In the genomic region with DNA sequence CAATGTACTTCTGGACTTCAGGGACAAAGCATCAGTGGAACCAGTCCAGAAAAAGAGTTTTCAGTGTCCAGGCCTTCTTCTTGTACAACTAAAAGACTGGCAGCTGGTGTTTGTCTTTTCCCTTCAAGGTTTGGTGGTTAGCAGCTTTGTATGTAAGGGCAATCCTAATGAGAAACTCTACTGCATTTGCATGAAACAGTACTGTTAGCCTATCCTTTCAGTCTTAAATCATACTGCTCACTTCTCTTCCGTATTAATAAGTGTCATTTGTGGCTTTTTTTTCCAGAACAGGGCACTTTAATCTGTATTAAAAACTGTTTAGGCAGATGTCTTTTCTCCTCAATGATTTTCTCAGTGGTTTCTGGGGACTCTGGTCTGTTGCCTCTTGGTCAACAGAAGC, we compare ENCODE assay signal across 1 cellular context.
TF ChIP-seq lines count a peak whose summit lies in the region.

No MANE protein-coding gene starts in this region.

TF ChIP-seq in GM12878, 131 proteins besides CTCF, POLR2A, EP300 and RAD21 (continued from another document):
- TF ChIP-seq, protein P1, sequence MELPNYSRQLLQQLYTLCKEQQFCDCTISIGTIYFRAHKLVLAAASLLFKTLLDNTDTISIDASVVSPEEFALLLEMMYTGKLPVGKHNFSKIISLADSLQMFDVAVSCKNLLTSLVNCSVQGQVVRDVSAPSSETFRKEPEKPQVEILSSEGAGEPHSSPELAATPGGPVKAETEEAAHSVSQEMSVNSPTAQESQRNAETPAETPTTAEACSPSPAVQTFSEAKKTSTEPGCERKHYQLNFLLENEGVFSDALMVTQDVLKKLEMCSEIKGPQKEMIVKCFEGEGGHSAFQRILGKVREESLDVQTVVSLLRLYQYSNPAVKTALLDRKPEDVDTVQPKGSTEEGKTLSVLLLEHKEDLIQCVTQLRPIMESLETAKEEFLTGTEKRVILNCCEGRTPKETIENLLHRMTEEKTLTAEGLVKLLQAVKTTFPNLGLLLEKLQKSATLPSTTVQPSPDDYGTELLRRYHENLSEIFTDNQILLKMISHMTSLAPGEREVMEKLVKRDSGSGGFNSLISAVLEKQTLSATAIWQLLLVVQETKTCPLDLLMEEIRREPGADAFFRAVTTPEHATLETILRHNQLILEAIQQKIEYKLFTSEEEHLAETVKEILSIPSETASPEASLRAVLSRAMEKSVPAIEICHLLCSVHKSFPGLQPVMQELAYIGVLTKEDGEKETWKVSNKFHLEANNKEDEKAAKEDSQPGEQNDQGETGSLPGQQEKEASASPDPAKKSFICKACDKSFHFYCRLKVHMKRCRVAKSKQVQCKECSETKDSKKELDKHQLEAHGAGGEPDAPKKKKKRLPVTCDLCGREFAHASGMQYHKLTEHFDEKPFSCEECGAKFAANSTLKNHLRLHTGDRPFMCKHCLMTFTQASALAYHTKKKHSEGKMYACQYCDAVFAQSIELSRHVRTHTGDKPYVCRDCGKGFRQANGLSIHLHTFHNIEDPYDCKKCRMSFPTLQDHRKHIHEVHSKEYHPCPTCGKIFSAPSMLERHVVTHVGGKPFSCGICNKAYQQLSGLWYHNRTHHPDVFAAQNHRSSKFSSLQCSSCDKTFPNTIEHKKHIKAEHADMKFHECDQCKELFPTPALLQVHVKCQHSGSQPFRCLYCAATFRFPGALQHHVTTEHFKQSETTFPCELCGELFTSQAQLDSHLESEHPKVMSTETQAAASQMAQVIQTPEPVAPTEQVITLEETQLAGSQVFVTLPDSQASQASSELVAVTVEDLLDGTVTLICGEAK (IDR thresholded peaks at IDR 0.05; ENCODE audit: borderline replicate concordance), result no peak
- TF ChIP-seq MYB (IDR thresholded peaks at IDR 0.05; ENCODE audit: borderline replicate concordance, low read depth, low read length) (no peak), SPI1 (IDR thresholded peaks at IDR 0.05; ENCODE audit: borderline replicate concordance, insufficient read depth, low read depth, low read length) (peak; percentile 70; the same call in 1 of the 2 replicates), CBX3 (IDR thresholded peaks at IDR 0.05; ENCODE audit: borderline replicate concordance, low read depth) (no peak), LARP7 (IDR thresholded peaks at IDR 0.05) (no peak), NFIC (IDR thresholded peaks at IDR 0.05; ENCODE audit: low read depth, low read length) (0 out of 2 replicates have a peak, but pooled peaks have one; percentile 47), SREBF1 (IDR thresholded peaks at IDR 0.05; ENCODE audit: low read length) (no peak), RUNX3 (IDR thresholded peaks at IDR 0.05; ENCODE audit: low read length) (peak; percentile 76), MTA2 (IDR thresholded peaks at IDR 0.05; ENCODE audit: low read depth) (peak; percentile 96), IKZF2 (IDR thresholded peaks at IDR 0.05) (peak; percentile 61 to 65; a peak in 2 of 4 replicates), IRF4 (IDR thresholded peaks at IDR 0.05; ENCODE audit: low read depth, low read length) (no peak), NR2F1 (conservative IDR thresholded peaks at IDR 0.05) (0 out of 2 replicates have a peak, but pooled peaks have one; percentile 21), DPF2 (IDR thresholded peaks at IDR 0.05) (0 out of 2 replicates have a peak, but pooled peaks have one; percentile 41), NRF1 (conservative IDR thresholded peaks at IDR 0.05; ENCODE audit: low read depth, low read length) (no peak), RELA (IDR thresholded peaks at IDR 0.05; ENCODE audit: borderline replicate concordance, partially characterized antibody) (no peak), PAX5 (IDR thresholded peaks at IDR 0.05; ENCODE audit: borderline replicate concordance, low read depth, low read length) (no peak)
- TF ChIP-seq, protein P2, sequence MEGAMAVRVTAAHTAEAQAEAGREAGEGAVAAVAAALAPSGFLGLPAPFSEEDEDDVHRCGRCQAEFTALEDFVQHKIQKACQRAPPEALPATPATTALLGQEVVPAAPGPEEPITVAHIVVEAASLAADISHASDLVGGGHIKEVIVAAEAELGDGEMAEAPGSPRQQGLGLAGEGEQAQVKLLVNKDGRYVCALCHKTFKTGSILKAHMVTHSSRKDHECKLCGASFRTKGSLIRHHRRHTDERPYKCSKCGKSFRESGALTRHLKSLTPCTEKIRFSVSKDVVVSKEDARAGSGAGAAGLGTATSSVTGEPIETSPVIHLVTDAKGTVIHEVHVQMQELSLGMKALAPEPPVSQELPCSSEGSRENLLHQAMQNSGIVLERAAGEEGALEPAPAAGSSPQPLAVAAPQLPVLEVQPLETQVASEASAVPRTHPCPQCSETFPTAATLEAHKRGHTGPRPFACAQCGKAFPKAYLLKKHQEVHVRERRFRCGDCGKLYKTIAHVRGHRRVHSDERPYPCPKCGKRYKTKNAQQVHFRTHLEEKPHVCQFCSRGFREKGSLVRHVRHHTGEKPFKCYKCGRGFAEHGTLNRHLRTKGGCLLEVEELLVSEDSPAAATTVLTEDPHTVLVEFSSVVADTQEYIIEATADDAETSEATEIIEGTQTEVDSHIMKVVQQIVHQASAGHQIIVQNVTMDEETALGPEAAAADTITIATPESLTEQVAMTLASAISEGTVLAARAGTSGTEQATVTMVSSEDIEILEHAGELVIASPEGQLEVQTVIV (IDR thresholded peaks at IDR 0.05; ENCODE audit: borderline replicate concordance, partially characterized antibody), result no peak
TF ChIP-seq in GM12878: peak in this region for 15.
